10 cellular contexts compared by ENCODE assay signal in the genomic region with DNA sequence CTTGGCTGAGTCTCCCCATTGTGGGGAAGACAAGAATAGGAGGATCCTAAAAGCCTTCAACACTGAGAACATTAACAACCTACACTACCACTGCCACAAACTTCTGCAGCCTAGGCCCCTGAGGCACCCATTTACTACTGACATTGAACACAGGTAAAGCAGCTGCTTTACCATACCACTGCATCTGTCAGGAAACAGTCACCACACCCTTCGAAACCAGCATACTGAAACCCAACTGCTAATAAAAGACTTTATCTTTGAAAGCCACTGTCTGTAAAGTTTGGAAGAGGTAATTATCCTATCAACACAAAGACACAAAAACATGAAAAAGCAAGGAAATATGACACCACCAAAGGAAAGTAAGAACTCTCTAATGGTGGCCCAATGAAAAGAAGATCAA. TPM values are rescaled to one million over a fixed set of nuclear protein-coding genes. Genes with fewer than 3 reads are reported as not detected.
DNase-seq lines count a peak whose midpoint lies in the region; ATAC-seq and TF ChIP-seq lines count a peak whose summit lies in the region.
"Had no signal": no experiment of that assay in that cellular context is flagged by ENCODE, and none has a peak within 500 bp of the region (broad histone marks: within the 10 kb centered on the region; RNA-seq: fewer than 3 reads in every experiment).

No MANE protein-coding gene starts in this region.

- peaks cover 53% of the 10 kb centered on the region for H3K4me1 Mint-ChIP-seq in T-helper 2 cell treated with Interferon-gamma antibody and Interleukin-4, amounts not matched to agents 5 μg/mL and 100 μg/mL, for 36 hours (ENCODE audit: low read depth)
- H3K4me1 Mint-ChIP-seq in immature natural killer cell, result peaks cover 42 to 50% of the 10 kb centered on the region in 2 donors
- H3K4me1 Mint-ChIP-seq: nephron progenitor cell had no signal

- no peaks in the 10 kb centered on the region for H3K27me3 Mint-ChIP-seq in T-helper 2 cell treated with Interferon-gamma antibody and Interleukin-4, amounts not matched to agents 5 μg/mL and 100 μg/mL, for 36 hours (ENCODE audit: low read depth)
- peaks cover 0 to 2% (median 0%) of the 10 kb centered on the region in 3 donors for H3K27me3 Mint-ChIP-seq in immature natural killer cell (ENCODE audit: low read depth in 3 of 3)

- no peak overlapping the region for H3K27ac ChIP-seq in left ventricle myocardium inferior (replicated peaks)
- H3K27ac ChIP-seq: hepatocyte had no signal

- TF ChIP-seq CTCF in GM06990 (IDR thresholded peaks at IDR 0.05; ENCODE audit: insufficient read depth, low read length, poor library complexity, severe bottlenecking) (no peak), left ventricle myocardium inferior (IDR thresholded peaks at IDR 0.05; ENCODE audit: borderline replicate concordance) (no peak)

- peaks cover 48% of the 10 kb centered on the region for H3K4me1 ChIP-seq in left ventricle myocardium inferior

- no peaks in the 10 kb centered on the region for H3K27me3 ChIP-seq in GM06990 (replicated peaks; ENCODE audit: control insufficient read depth, insufficient read depth, low read length)
- no peaks in the 10 kb centered on the region for H3K27me3 ChIP-seq in left ventricle myocardium inferior (ENCODE audit: low read depth)
- H3K27me3 ChIP-seq: hepatocyte had no signal

- intact Hi-C loops in left ventricle myocardium inferior (cut with micrococcal nuclease), result no loop called here

- H3K9me3 Mint-ChIP-seq in T-helper 2 cell treated with Interferon-gamma antibody and Interleukin-4, amounts not matched to agents 5 μg/mL and 100 μg/mL, for 36 hours, result peaks cover 20% of the 10 kb centered on the region
- H3K9me3 Mint-ChIP-seq in immature natural killer cell, result peaks cover 0 to 9% (median 2%) of the 10 kb centered on the region in 6 donors

- H3K4me3 Mint-ChIP-seq in T-helper 2 cell treated with Interferon-gamma antibody and Interleukin-4, amounts not matched to agents 5 μg/mL and 100 μg/mL, for 36 hours, result peak overlapping the region; percentile 62
- peak overlapping the region in 2 of 5 donors; percentile 3 to 22 for H3K4me3 Mint-ChIP-seq in immature natural killer cell
- H3K4me3 Mint-ChIP-seq: nephron progenitor cell had no signal

- H3K36me3 Mint-ChIP-seq in T-helper 2 cell treated with Interferon-gamma antibody and Interleukin-4, amounts not matched to agents 5 μg/mL and 100 μg/mL, for 36 hours (ENCODE audit: low read depth), result peaks cover 53% of the 10 kb centered on the region
- H3K36me3 Mint-ChIP-seq in immature natural killer cell, result peaks cover 9 to 18% (median 14%) of the 10 kb centered on the region in 3 donors

- DNase-seq in GM06990 (ENCODE audit: extremely low read depth, insufficient read length) (peak; percentile 46), GM19238 (ENCODE audit: insufficient read length, low spot score) (peak; percentile 14), occipital lobe (lab: John Stamatoyannopoulos, UW) (no peak), amygdala (lab: John Stamatoyannopoulos, UW) (no peak), immature natural killer cell (no peak), left ventricle myocardium inferior (no peak)
- no peak for DNase-seq in T-helper 2 cell treated with Interferon-gamma antibody and Interleukin-4, amounts not matched to agents 5 μg/mL and 100 μg/mL, for 36 hours (ENCODE audit: low spot score)
- DNase-seq: nephron progenitor cell had no signal

- peak; percentile 85 for ATAC-seq in HG02884 (IDR thresholded peaks at IDR 0.05; ENCODE audit: unreplicated experiment)

- H3K4me3 ChIP-seq in GM06990 (replicated peaks; ENCODE audit: low read depth, low read length) (no peak overlapping the region), left ventricle myocardium inferior (no peak overlapping the region)
- H3K4me3 ChIP-seq: hepatocyte had no signal

- H3K9me3 ChIP-seq in left ventricle myocardium inferior (replicated peaks), result peaks cover 20% of the 10 kb centered on the region

- H3K36me3 ChIP-seq in GM06990 (ENCODE audit: control insufficient read depth, insufficient read depth, low read length) (peaks cover 5% of the 10 kb centered on the region), left ventricle myocardium inferior (peaks cover 26% of the 10 kb centered on the region)

- H3K27ac Mint-ChIP-seq in T-helper 2 cell treated with Interferon-gamma antibody and Interleukin-4, amounts not matched to agents 5 μg/mL and 100 μg/mL, for 36 hours, result peak overlapping the region; percentile 75
- peak overlapping the region in 2 of 6 donors; percentile 10 to 41 for H3K27ac Mint-ChIP-seq in immature natural killer cell
- H3K27ac Mint-ChIP-seq: nephron progenitor cell had no signal

RNA-seq across cellular contexts. Expression of a gene that starts 7.4 kb away (rescaled TPM):
- total RNA-seq in occipital lobe, result 49.9 TPM
- 10 to 100 TPM; 34.1 to 57.1 (median 40.6) TPM for polyA plus RNA-seq in immature natural killer cell
- 24.4 TPM for total RNA-seq in left ventricle myocardium inferior

Comparison
In these comparisons a context has a peak if more than half of its experiments do, and no peak if none do; other contexts are left out.
1. DNase-seq: peak in GM06990 (single experiment) and GM19238 (single experiment); none in T-helper 2 cell treated with Interferon-gamma antibody and Interleukin-4, amounts not matched to agents 5 μg/mL and 100 μg/mL, for 36 hours (single experiment), occipital lobe (single experiment), amygdala (0 of 56), immature natural killer cell (0 of 3) and left ventricle myocardium inferior (single experiment).